Comparison of ENCODE assay signal across 17 cellular contexts in genomic region chrY:7814351-7814750, GRCh38.
DNase-seq lines count a peak whose midpoint lies in the region; ATAC-seq and TF ChIP-seq lines count a peak whose summit lies in the region.
"Had no signal": no experiment of that assay in that cellular context is flagged by ENCODE, and none has a peak within 500 bp of the region (broad histone marks: within the 10 kb centered on the region; RNA-seq: fewer than 3 reads in every experiment).

No MANE protein-coding gene starts in this region.

- H3K27me3 ChIP-seq in RWPE2 (ENCODE audit: insufficient read depth, poor library complexity, severe bottlenecking): no peaks in the 10 kb centered on the region
- no peaks in the 10 kb centered on the region for H3K27me3 ChIP-seq in naive thymus-derived CD4-positive, alpha-beta T cell (ENCODE audit: control insufficient read depth in 2 of 2, insufficient read depth in 2 of 2, low read length in 2 of 2)

- no peaks in the 10 kb centered on the region for H3K9me3 ChIP-seq in RWPE2 (ENCODE audit: severe bottlenecking)
- no peaks in the 10 kb centered on the region for H3K9me3 ChIP-seq in naive thymus-derived CD4-positive, alpha-beta T cell (ENCODE audit: control insufficient read depth in 2 of 3, low read length in 3 of 3)

- H3K27me3 Mint-ChIP-seq in naive thymus-derived CD4-positive, alpha-beta T cell: no peaks in the 10 kb centered on the region
- no peaks in the 10 kb centered on the region for H3K27me3 Mint-ChIP-seq in activated T-helper 1 cell treated with anti-CD3 and anti-CD28 coated beads, Interleukin-12 subunit alpha, Interleukin-12 subunit beta, Interleukin-2, Interleukin-4 antibody, amounts not matched to agents 30 ng/mL and 10 ng/mL and 1 ng/mL, durations not matched to agents 14 hours and 24 hours and 36 hours (ENCODE audit: insufficient read depth)
- H3K27me3 Mint-ChIP-seq: B cell; CD4-positive, alpha-beta memory T cell; IgD-negative memory B cell had no signal

- H3K27ac ChIP-seq in RWPE2 (ENCODE audit: poor library complexity, severe bottlenecking): peak overlapping the region; percentile 46
- no peak overlapping the region for H3K27ac ChIP-seq in naive thymus-derived CD4-positive, alpha-beta T cell (ENCODE audit: low read depth, low read length)

- intact Hi-C loops in naive thymus-derived CD4-positive, alpha-beta T cell (cut with micrococcal nuclease): loop anchor here in 1 of 2 donors (10.0 kb wide), 2 partner anchors 470 to 850 kb away; no protein-coding TSS in a partner anchor
- intact Hi-C loops in activated T-helper 1 cell treated with anti-CD3 and anti-CD28 coated beads, Interleukin-12 subunit alpha, Interleukin-12 subunit beta, Interleukin-2, Interleukin-4 antibody, amounts not matched to agents 30 ng/mL and 10 ng/mL and 1 ng/mL, durations not matched to agents 14 hours and 24 hours and 36 hours (cut with micrococcal nuclease): no loop called here

- no peak overlapping the region for H3K4me3 ChIP-seq in RWPE2 (ENCODE audit: severe bottlenecking)
- H3K4me3 ChIP-seq in epithelial cell of esophagus (ENCODE audit: low read length): no peak overlapping the region
- no peak overlapping the region for H3K4me3 ChIP-seq in naive thymus-derived CD4-positive, alpha-beta T cell (ENCODE audit: low read length)
- H3K4me3 ChIP-seq: GM23338 had no signal

- no peaks in the 10 kb centered on the region for H3K9me3 Mint-ChIP-seq in naive thymus-derived CD4-positive, alpha-beta T cell
- H3K9me3 Mint-ChIP-seq in activated T-helper 1 cell treated with anti-CD3 and anti-CD28 coated beads, Interleukin-12 subunit alpha, Interleukin-12 subunit beta, Interleukin-2, Interleukin-4 antibody, amounts not matched to agents 30 ng/mL and 10 ng/mL and 1 ng/mL, durations not matched to agents 14 hours and 24 hours and 36 hours: no peaks in the 10 kb centered on the region
- H3K9me3 Mint-ChIP-seq: CD4-positive, alpha-beta memory T cell; GM23338; IgD-negative memory B cell had no signal

- H3K4me1 ChIP-seq in RWPE2 (ENCODE audit: insufficient read depth, poor library complexity, severe bottlenecking): peaks cover 22% of the 10 kb centered on the region
- H3K4me1 ChIP-seq in naive thymus-derived CD4-positive, alpha-beta T cell (ENCODE audit: control insufficient read depth in 2 of 2, insufficient read depth in 2 of 2, low read length in 2 of 2): no peaks in the 10 kb centered on the region

- no peak for TF ChIP-seq CTCF in RWPE2 (IDR thresholded peaks at IDR 0.05; ENCODE audit: poor library complexity, severe bottlenecking)
- TF ChIP-seq CTCF in epithelial cell of esophagus (IDR thresholded peaks at IDR 0.05; ENCODE audit: insufficient read depth, low read depth, low read length, missing control alignments): no peak
- TF ChIP-seq CTCF in GM10248 (IDR thresholded peaks at IDR 0.05; ENCODE audit: control extremely low read depth, extremely low read depth, low read depth, missing control alignments): no peak

- no peak overlapping the region for H3K27ac Mint-ChIP-seq in naive thymus-derived CD4-positive, alpha-beta T cell
- H3K27ac Mint-ChIP-seq in activated T-helper 1 cell treated with anti-CD3 and anti-CD28 coated beads, Interleukin-12 subunit alpha, Interleukin-12 subunit beta, Interleukin-2, Interleukin-4 antibody, amounts not matched to agents 30 ng/mL and 10 ng/mL and 1 ng/mL, durations not matched to agents 14 hours and 24 hours and 36 hours: no peak overlapping the region
- H3K27ac Mint-ChIP-seq: B cell; CD4-positive, alpha-beta memory T cell; GM23338; IgD-negative memory B cell had no signal

- no peaks in the 10 kb centered on the region for H3K36me3 Mint-ChIP-seq in naive thymus-derived CD4-positive, alpha-beta T cell
- no peaks in the 10 kb centered on the region for H3K36me3 Mint-ChIP-seq in activated T-helper 1 cell treated with anti-CD3 and anti-CD28 coated beads, Interleukin-12 subunit alpha, Interleukin-12 subunit beta, Interleukin-2, Interleukin-4 antibody, amounts not matched to agents 30 ng/mL and 10 ng/mL and 1 ng/mL, durations not matched to agents 14 hours and 24 hours and 36 hours (ENCODE audit: low read depth)
- H3K36me3 Mint-ChIP-seq: CD4-positive, alpha-beta memory T cell; IgD-negative memory B cell had no signal

- H3K4me1 Mint-ChIP-seq in naive thymus-derived CD4-positive, alpha-beta T cell: no peaks in the 10 kb centered on the region
- H3K4me1 Mint-ChIP-seq in activated T-helper 1 cell treated with anti-CD3 and anti-CD28 coated beads, Interleukin-12 subunit alpha, Interleukin-12 subunit beta, Interleukin-2, Interleukin-4 antibody, amounts not matched to agents 30 ng/mL and 10 ng/mL and 1 ng/mL, durations not matched to agents 14 hours and 24 hours and 36 hours (ENCODE audit: low read depth): no peaks in the 10 kb centered on the region
- H3K4me1 Mint-ChIP-seq: B cell; CD4-positive, alpha-beta memory T cell; GM23338; IgD-negative memory B cell had no signal

- H3K36me3 ChIP-seq in RWPE2 (ENCODE audit: low read depth): no peaks in the 10 kb centered on the region
- H3K36me3 ChIP-seq in naive thymus-derived CD4-positive, alpha-beta T cell (ENCODE audit: control insufficient read depth in 2 of 3, insufficient read depth in 3 of 3, low read length in 3 of 3): no peaks in the 10 kb centered on the region

- no peak overlapping the region for H3K4me3 Mint-ChIP-seq in naive thymus-derived CD4-positive, alpha-beta T cell
- no peak overlapping the region for H3K4me3 Mint-ChIP-seq in activated T-helper 1 cell treated with anti-CD3 and anti-CD28 coated beads, Interleukin-12 subunit alpha, Interleukin-12 subunit beta, Interleukin-2, Interleukin-4 antibody, amounts not matched to agents 30 ng/mL and 10 ng/mL and 1 ng/mL, durations not matched to agents 14 hours and 24 hours and 36 hours
- H3K4me3 Mint-ChIP-seq: B cell; CD4-positive, alpha-beta memory T cell; GM23338; IgD-negative memory B cell had no signal

- 0 out of 3 replicates have a peak, but pooled peaks have one; percentile 15 for ATAC-seq in RWPE2 (ENCODE audit: low read depth)
- ATAC-seq in naive thymus-derived CD4-positive, alpha-beta T cell: peak; percentile 60
- ATAC-seq in SK-N-SH treated with all-trans-retinoic acid at 6 μM for 48 hours: no peak
- ATAC-seq: GM23338 had no signal

- POLR2A ChIA-PET in naive thymus-derived CD4-positive, alpha-beta T cell (lab: Charles Lee): no interaction called here
- POLR2A ChIA-PET in GM10248 (lab: Yijun Ruan, JAX): no interaction called here

- CTCF ChIA-PET in naive thymus-derived CD4-positive, alpha-beta T cell (lab: Charles Lee): no interaction called here
- CTCF ChIA-PET in GM10248 (lab: Yijun Ruan, JAX): no interaction called here

- DNase-seq in CD1c-positive myeloid dendritic cell (ENCODE audit: extremely low spot score) (peak; percentile 58), RWPE2 (ENCODE audit: low spot score) (no peak), epithelial cell of esophagus (ENCODE audit: low read depth) (peak; percentile 56), GM10248 (ENCODE audit: extremely low spot score) (no peak), NCI-H2171 (lab: John Stamatoyannopoulos, UW) (no peak)
- no peak for DNase-seq in naive thymus-derived CD4-positive, alpha-beta T cell
- DNase-seq in activated T-helper 1 cell treated with anti-CD3 and anti-CD28 coated beads, Interleukin-12 subunit alpha, Interleukin-12 subunit beta, Interleukin-2, Interleukin-4 antibody, amounts not matched to agents 30 ng/mL and 10 ng/mL and 1 ng/mL, durations not matched to agents 14 hours and 24 hours and 36 hours (ENCODE audit: low spot score): no peak
- DNase-seq: ACHN; C1 segment of cervical spinal cord; CD4-positive, alpha-beta memory T cell; DMS79; EL; H7 had no signal

TF ChIP-seq in SK-N-SH treated with all-trans-retinoic acid at 6 μM for 48 hours, 23 proteins besides CTCF, POLR2A, EP300 and RAD21:
- TF ChIP-seq GLIS3 (CRISPR knock-in tag; IDR thresholded peaks at IDR 0.05): no peak
- no peak for TF ChIP-seq SNAI2 (CRISPR knock-in tag; IDR thresholded peaks at IDR 0.05)
- no peak for TF ChIP-seq ZNF565 (CRISPR knock-in tag; conservative IDR thresholded peaks at IDR 0.05; ENCODE audit: low read depth)

Comparison
In these comparisons a context has a peak if more than half of its experiments do, and no peak if none do; other contexts are left out.
1. DNase-seq: peak in CD1c-positive myeloid dendritic cell (single experiment) and epithelial cell of esophagus (single experiment); none in RWPE2 (single experiment), naive thymus-derived CD4-positive, alpha-beta T cell (0 of 9), activated T-helper 1 cell treated with anti-CD3 and anti-CD28 coated beads, Interleukin-12 subunit alpha, Interleukin-12 subunit beta, Interleukin-2, Interleukin-4 antibody, amounts not matched to agents 30 ng/mL and 10 ng/mL and 1 ng/mL, durations not matched to agents 14 hours and 24 hours and 36 hours (single experiment), GM10248 (single experiment) and NCI-H2171 (single experiment).